In genomic region chr2:84970266-84970955, GRCh38 we compare ENCODE assay signal across 1 cellular context.
TF ChIP-seq lines count a peak whose summit lies in the region.

No MANE protein-coding gene starts in this region.

TF ChIP-seq in HepG2, 621 proteins besides CTCF, POLR2A, EP300 and RAD21 (continued from another document and continues in another):
- TF ChIP-seq ZNF646 (CRISPR knock-in tag; IDR thresholded peaks at IDR 0.05) = no peak
- TF ChIP-seq FOXO1 (CRISPR knock-in tag; IDR thresholded peaks at IDR 0.05) = no peak
- peak; percentile 50 for TF ChIP-seq ZNF407 (CRISPR knock-in tag; IDR thresholded peaks at IDR 0.05; ENCODE audit: not compliant biosample characterization)
- no peak for TF ChIP-seq ZNF138 (CRISPR knock-in tag; IDR thresholded peaks at IDR 0.05; ENCODE audit: low read depth)
- TF ChIP-seq ATF3 (CRISPR knock-in tag; IDR thresholded peaks at IDR 0.05) = peak; percentile 37; the same call in 1 of the 2 replicates
- TF ChIP-seq ZKSCAN5 (CRISPR knock-in tag; IDR thresholded peaks at IDR 0.05) = no peak
- no peak for TF ChIP-seq PPARG (CRISPR knock-in tag; conservative IDR thresholded peaks at IDR 0.05)
- 0 out of 2 replicates have a peak, but pooled peaks have one; percentile 90 for TF ChIP-seq ZNF703 (CRISPR knock-in tag; IDR thresholded peaks at IDR 0.05; ENCODE audit: borderline replicate concordance)
- no peak for TF ChIP-seq ZNF3 (CRISPR knock-in tag; IDR thresholded peaks at IDR 0.05)
- TF ChIP-seq FLYWCH1 (CRISPR knock-in tag; IDR thresholded peaks at IDR 0.05) = no peak
- peak; percentile 83 for TF ChIP-seq AGO2 (optimal IDR thresholded peaks at IDR 0.05; ENCODE audit: low read depth, low read length)
- no peak for TF ChIP-seq RFXANK (CRISPR knock-in tag; IDR thresholded peaks at IDR 0.05)
- no peak; the same call in 1 of the 2 replicates for TF ChIP-seq ZSCAN25 (CRISPR knock-in tag; IDR thresholded peaks at IDR 0.05)
- no peak for TF ChIP-seq ZNF569 (CRISPR knock-in tag; IDR thresholded peaks at IDR 0.05; ENCODE audit: borderline replicate concordance)
- TF ChIP-seq KLF16 (CRISPR knock-in tag; IDR thresholded peaks at IDR 0.05) = 0 out of 4 replicates have a peak, but pooled peaks of 1 of the 2 experiments have one; percentile 29
- no peak for TF ChIP-seq ZEB1 (IDR thresholded peaks at IDR 0.05; ENCODE audit: insufficient replicate concordance, low read depth)
- TF ChIP-seq KAT7 (CRISPR knock-in tag; IDR thresholded peaks at IDR 0.05; ENCODE audit: borderline replicate concordance) = peak; percentile 74; the same call in 1 of the 2 replicates
- no peak for TF ChIP-seq KIAA2018 (CRISPR knock-in tag; IDR thresholded peaks at IDR 0.05; ENCODE audit: borderline replicate concordance)
- peak; percentile 44; the same call in 1 of the 2 replicates for TF ChIP-seq SNAPC4 (CRISPR knock-in tag; IDR thresholded peaks at IDR 0.05)
- TF ChIP-seq GFI1 (CRISPR knock-in tag; IDR thresholded peaks at IDR 0.05; ENCODE audit: borderline replicate concordance) = no peak
- no peak for TF ChIP-seq RELA (CRISPR knock-in tag; IDR thresholded peaks at IDR 0.05)
- TF ChIP-seq HNRNPUL1 (IDR thresholded peaks at IDR 0.05; ENCODE audit: low read depth, low read length) = no peak
- peak; percentile 35; the same call in 1 of the 2 replicates for TF ChIP-seq ZNF777 (CRISPR knock-in tag; IDR thresholded peaks at IDR 0.05)
- no peak for TF ChIP-seq RFX1 (IDR thresholded peaks at IDR 0.05)
- TF ChIP-seq ATAD3A (CRISPR knock-in tag; IDR thresholded peaks at IDR 0.05) = no peak
